18 cellular contexts compared by ENCODE assay signal in genomic region chr3:41920406-41920970, GRCh38. TPM values are rescaled to one million over a fixed set of nuclear protein-coding genes. Genes with fewer than 3 reads are reported as not detected.
DNase-seq lines count a peak whose midpoint lies in the region; ATAC-seq and TF ChIP-seq lines count a peak whose summit lies in the region.
"Had no signal": no experiment of that assay in that cellular context is flagged by ENCODE, and none has a peak within 500 bp of the region (broad histone marks: within the 10 kb centered on the region; RNA-seq: fewer than 3 reads in every experiment).

No MANE protein-coding gene starts in this region.

- peak; percentile 1 for DNase-seq in DMS79 treated with DMSO at 0.1 percent for 48 hours (lab: John Stamatoyannopoulos, UW)
- no peak for DNase-seq in DMS79 (lab: John Stamatoyannopoulos, UW)
- DNase-seq in nephron progenitor cell = no peak
- DNase-seq in left ventricle myocardium superior = no peak
- no peak for DNase-seq in NCI-H2196 treated with DMSO at 0.1 percent for 48 hours (lab: John Stamatoyannopoulos, UW; ENCODE audit: unreplicated experiment)
- DNase-seq: DMS 273 treated with DMSO at 0.1 percent for 48 hours, GF-D8, GOT3, NCI-H1417, NCI-H187 treated with DMSO at 0.1 percent for 48 hours, NCI-H69, OCI-M1, SHP77 had no signal

- ATAC-seq in activated T-helper 17 cell treated with anti-CD3 and anti-CD28 coated beads, Interleukin-2, amount 50 U/mL, for 72 hours (replicated peaks) = no peak
- ATAC-seq in left ventricle myocardium superior = no peak
- no peak for ATAC-seq in GM21723 (IDR thresholded peaks at IDR 0.05; ENCODE audit: unreplicated experiment)
- ATAC-seq in GM19035 (IDR thresholded peaks at IDR 0.05; ENCODE audit: unreplicated experiment) = no peak
- ATAC-seq: HCT116 had no signal

- intact Hi-C loops in left ventricle myocardium superior (cut with micrococcal nuclease) = no loop called here

- no peaks in the 10 kb centered on the region for H3K4me1 Mint-ChIP-seq in activated T-helper 17 cell treated with anti-CD3 and anti-CD28 coated beads, Interleukin-2, amount 50 U/mL, for 72 hours
- H3K4me1 Mint-ChIP-seq in nephron progenitor cell = peaks cover 11% of the 10 kb centered on the region

- peak overlapping the region; percentile 67 for H3K27ac Mint-ChIP-seq in activated T-helper 17 cell treated with anti-CD3 and anti-CD28 coated beads, Interleukin-2, amount 50 U/mL, for 72 hours
- peak overlapping the region; percentile 77 for H3K27ac Mint-ChIP-seq in nephron progenitor cell

- no peak for TF ChIP-seq CTCF in nephron progenitor cell (IDR thresholded peaks at IDR 0.05)

- H3K36me3 Mint-ChIP-seq in activated T-helper 17 cell treated with anti-CD3 and anti-CD28 coated beads, Interleukin-2, amount 50 U/mL, for 72 hours (ENCODE audit: low read depth) = no peaks in the 10 kb centered on the region
- no peaks in the 10 kb centered on the region for H3K36me3 Mint-ChIP-seq in nephron progenitor cell (ENCODE audit: low read depth)

- H3K4me3 Mint-ChIP-seq in activated T-helper 17 cell treated with anti-CD3 and anti-CD28 coated beads, Interleukin-2, amount 50 U/mL, for 72 hours = no peak overlapping the region
- H3K4me3 Mint-ChIP-seq in nephron progenitor cell = no peak overlapping the region
- H3K4me3 Mint-ChIP-seq: CD14-positive monocyte had no signal

- no peaks in the 10 kb centered on the region for H3K9me3 Mint-ChIP-seq in activated T-helper 17 cell treated with anti-CD3 and anti-CD28 coated beads, Interleukin-2, amount 50 U/mL, for 72 hours
- no peaks in the 10 kb centered on the region for H3K9me3 Mint-ChIP-seq in nephron progenitor cell
- H3K9me3 Mint-ChIP-seq: CD14-positive monocyte had no signal

- no peaks in the 10 kb centered on the region for H3K27me3 Mint-ChIP-seq in activated T-helper 17 cell treated with anti-CD3 and anti-CD28 coated beads, Interleukin-2, amount 50 U/mL, for 72 hours
- H3K27me3 Mint-ChIP-seq in nephron progenitor cell (ENCODE audit: low read depth, poor library complexity) = no peaks in the 10 kb centered on the region

RNA-seq across cellular contexts. Expression of gene ULK4, which starts 41.4 kb away (rescaled TPM):
- total RNA-seq in activated T-helper 17 cell treated with anti-CD3 and anti-CD28 coated beads, Interleukin-2, amount 50 U/mL, for 72 hours = 1 to 10 TPM; 7.0 to 7.7 TPM
- total RNA-seq in left ventricle myocardium superior = 1.5 TPM
